ENCODE assay signal across 11 cellular contexts in genomic region chr6:42406296-42407280, GRCh38. TPM values are rescaled to one million over a fixed set of nuclear protein-coding genes. Genes with fewer than 3 reads are reported as not detected.
DNase-seq lines count a peak whose midpoint lies in the region; ATAC-seq, FAIRE-seq and TF ChIP-seq lines count a peak whose summit lies in the region.
"Had no signal": no experiment of that assay in that cellular context is flagged by ENCODE, and none has a peak within 500 bp of the region (broad histone marks: within the 10 kb centered on the region; RNA-seq: fewer than 3 reads in every experiment).

No MANE protein-coding gene starts in this region.

- intact Hi-C loops in K562 (cut with micrococcal nuclease), result no loop called here
- intact Hi-C loops in dorsolateral prefrontal cortex (cut with DNase I), result no loop called here

- H3K4me3 Mint-ChIP-seq in mesothelial cell of epicardium, result no peak overlapping the region
- H3K4me3 Mint-ChIP-seq: activated B cell treated with CpG ODN at 0.5 μM for 24 hours had no signal

- ATAC-seq in K562, result no peak
- no peak for ATAC-seq in HG03565 (IDR thresholded peaks at IDR 0.05; ENCODE audit: unreplicated experiment)

- no peak for TF ChIP-seq EP300 in K562 (IDR thresholded peaks at IDR 0.05; ENCODE audit: low read length)

- no peaks in the 10 kb centered on the region for H4K20me1 ChIP-seq in K562 (replicated peaks; ENCODE audit: control insufficient read depth, insufficient read depth, low read length)

- H3K36me3 Mint-ChIP-seq in mesothelial cell of epicardium, result no peaks in the 10 kb centered on the region

- H3K79me2 ChIP-seq in K562 (ENCODE audit: control insufficient read depth, insufficient read depth, low read length), result no peaks in the 10 kb centered on the region

- no peaks in the 10 kb centered on the region for H3K9me3 Mint-ChIP-seq in mesothelial cell of epicardium
- H3K9me3 Mint-ChIP-seq: activated B cell treated with CpG ODN at 0.5 μM for 24 hours had no signal

- DNase-seq in DMS153 (lab: John Stamatoyannopoulos, UW) (peak; percentile 47), DMS153 treated with DMSO at 0.1 percent for 48 hours (lab: John Stamatoyannopoulos, UW; ENCODE audit: unreplicated experiment) (no peak), K562 (ENCODE audit: extremely low read depth in 1 of 4, low spot score in 3 of 4) (no peak), mesothelial cell of epicardium (ENCODE audit: low spot score in 2 of 2, unreplicated experiment in 2 of 2) (no peak), dorsolateral prefrontal cortex (no peak), H7 (no peak)
- DNase-seq: activated B cell treated with CpG ODN at 0.5 μM for 24 hours had no signal

- CTCF ChIA-PET in HEK293 (lab: Yijun Ruan, JAX), result interaction anchor here (0.6 to 1.5 kb wide), 2 partner anchors 141 to 1003 kb away, joined by 4 to 9 read pairs; no protein-coding TSS in a partner anchor
- CTCF ChIA-PET in K562 (lab: Yijun Ruan, JAX; ENCODE audit: low intra/inter-chr PET ratio), result no interaction called here

- POLR2A ChIA-PET in HEK293 (lab: Yijun Ruan, JAX), result interaction anchor here (1.0 kb wide), 1 partner anchor 24 kb away, joined by 4 read pairs; no protein-coding TSS in a partner anchor
- POLR2A ChIA-PET in K562 (lab: Yijun Ruan, JAX), result interaction anchor here (0.5 to 1.5 kb wide), 4 partner anchors 10 to 34 kb away, joined by 3 read pairs; no protein-coding TSS in a partner anchor

- 43% methylated on average over 6 of the region's 6 CpGs for WGBS in K562 (ENCODE audit: insufficient coverage, low coverage, missing lambda C conversion rate)

- H3K27me3 Mint-ChIP-seq in mesothelial cell of epicardium (ENCODE audit: low read depth), result no peaks in the 10 kb centered on the region
- H3K27me3 Mint-ChIP-seq: activated B cell treated with CpG ODN at 0.5 μM for 24 hours had no signal

- H3K36me3 ChIP-seq in HEK293 (ENCODE audit: control insufficient read depth in 2 of 2, insufficient read depth in 1 of 2, low read length in 2 of 2), result no peaks in the 10 kb centered on the region
- no peaks in the 10 kb centered on the region for H3K36me3 ChIP-seq in K562 (ENCODE audit: control insufficient read depth, insufficient read depth, low read length)
- no peaks in the 10 kb centered on the region for H3K36me3 ChIP-seq in H7 (replicated peaks; ENCODE audit: control insufficient read depth, insufficient read depth, low read length)
- H3K36me3 ChIP-seq: thoracic aorta had no signal

- peak overlapping the region; percentile 47 for H3K4me2 ChIP-seq in K562 (ENCODE audit: insufficient read depth, low read length)

- H3K27ac ChIP-seq in HEK293 (ENCODE audit: extremely low read depth, low read depth, low read length) (no peak overlapping the region), K562 (ENCODE audit: extremely low read depth, low read depth, low read length) (no peak overlapping the region), dorsolateral prefrontal cortex (no peak overlapping the region)
- H3K27ac ChIP-seq: 22Rv1, thoracic aorta had no signal

- peaks cover 0 to 12% of the 10 kb centered on the region in 2 experiments; a peak in 2 of 5 replicates for H3K27me3 ChIP-seq in K562 (ENCODE audit: control insufficient read depth in 2 of 2, insufficient read depth in 2 of 2, low read length in 2 of 2)
- no peaks in the 10 kb centered on the region for H3K27me3 ChIP-seq in dorsolateral prefrontal cortex
- H3K27me3 ChIP-seq in H7 (ENCODE audit: control insufficient read depth, insufficient read depth, low read length), result no peaks in the 10 kb centered on the region

- TF ChIP-seq CTCF in HEK293 (tag by site-specific recombination; IDR thresholded peaks at IDR 0.05) (no peak), K562 (IDR thresholded peaks at IDR 0.05 in 2 of 3, conservative IDR thresholded peaks at IDR 0.05 in 1 of 3; ENCODE audit: insufficient read depth in 2 of 3, low read depth in 1 of 3, low read length in 3 of 3) (no peak), mesothelial cell of epicardium (IDR thresholded peaks at IDR 0.05; ENCODE audit: unreplicated experiment) (no peak), dorsolateral prefrontal cortex (IDR thresholded peaks at IDR 0.05 in 54 of 56, conservative IDR thresholded peaks at IDR 0.05 in 2 of 56; ENCODE audit: low read depth in 1 of 56, partially characterized antibody in 56 of 56) (no peak)

- in situ Hi-C loops in K562 (cut with MboI), result no loop called here

- no peaks in the 10 kb centered on the region for H3K9me1 ChIP-seq in K562 (ENCODE audit: control insufficient read depth, insufficient read depth, low read length)

- no TSS peak for BruUV-seq in K562 (replicated peaks; lab: Mats Ljungman, UMichigan)

- H3K4me1 ChIP-seq in HEK293 (ENCODE audit: control insufficient read depth, insufficient read depth, low read length), result peaks cover 6% of the 10 kb centered on the region; the same call in 1 of the 2 replicates
- H3K4me1 ChIP-seq in K562 (replicated peaks in 1 of 2; ENCODE audit: control insufficient read depth in 2 of 2, insufficient read depth in 2 of 2, low read length in 2 of 2), result peaks cover 6 to 29% of the 10 kb centered on the region in 2 experiments; a peak in 4 of 5 replicates

- H2AFZ ChIP-seq in K562 (ENCODE audit: low read depth, low read length), result peak overlapping the region; percentile 56

- H3K9ac ChIP-seq in K562 (ENCODE audit: insufficient read depth in 1 of 2, low read depth in 2 of 2, low read length in 2 of 2), result no peak overlapping the region; a peak in 1 of 4 replicates

- no peak for FAIRE-seq in K562 (lab: Jason Lieb, UNC)

- TF ChIP-seq RAD21 in K562 (CRISPR knock-in tag; conservative IDR thresholded peaks at IDR 0.05 in 1 of 2, IDR thresholded peaks at IDR 0.05 in 1 of 2), result no peak

- H3K4me3 ChIP-seq in HEK293 (ENCODE audit: low read depth, low read length) (no peak overlapping the region), K562 (no peak overlapping the region), dorsolateral prefrontal cortex (no peak overlapping the region), H7 (ENCODE audit: insufficient read depth, low read depth, low read length) (no peak overlapping the region)
- H3K4me3 ChIP-seq: thoracic aorta had no signal

- peak overlapping the region; percentile 68 for H3K27ac Mint-ChIP-seq in mesothelial cell of epicardium
- H3K27ac Mint-ChIP-seq: activated B cell treated with CpG ODN at 0.5 μM for 24 hours had no signal

- TF ChIP-seq POLR2A in K562 (conservative IDR thresholded peaks at IDR 0.05), result no peak

- H3K4me1 Mint-ChIP-seq in mesothelial cell of epicardium, result peaks cover 38% of the 10 kb centered on the region

- H3K9me3 ChIP-seq in HEK293 (ENCODE audit: control insufficient read depth, insufficient read depth, low read depth, low read length) (no peaks in the 10 kb centered on the region), K562 (replicated peaks; ENCODE audit: control insufficient read depth, insufficient read depth, low read depth, low read length) (no peaks in the 10 kb centered on the region)
- H3K9me3 ChIP-seq: thoracic aorta had no signal

TF ChIP-seq in HEK293, 187 proteins besides CTCF, POLR2A, EP300 and RAD21:
- TF ChIP-seq ZNF548 (tag by site-specific recombination; IDR thresholded peaks at IDR 0.05) (no peak), MZF1 (tag by site-specific recombination; IDR thresholded peaks at IDR 0.05; ENCODE audit: borderline replicate concordance) (0 out of 2 replicates have a peak, but pooled peaks have one; percentile 48)
TF ChIP-seq in HEK293: peak in this region for 1.

TF ChIP-seq in K562, 482 proteins besides CTCF, POLR2A, EP300 and RAD21:
- TF ChIP-seq ATF2 (CRISPR knock-in tag; IDR thresholded peaks at IDR 0.05) (no peak), NFIC (IDR thresholded peaks at IDR 0.05) (peak; percentile 44; the same call in 1 of the 2 replicates)
TF ChIP-seq in K562: peak in this region for 1.

RNA-seq across cellular contexts. Expression of gene TRERF1, which starts 45.1 kb away (rescaled TPM):
- total RNA-seq in K562 (2011; cell fraction: chromatin; rRNA removed; ENCODE audit: low replicate concordance), result 0.28 TPM in 1 of 2 replicates, not detected in the other
- under 0.01 and 0.17 TPM in 2 replicates for total RNA-seq in K562 (2011; cell fraction: nucleolus; rRNA removed)
- 0.07 and 0.15 TPM in 2 replicates for total RNA-seq in K562 (2011; cell fraction: nucleoplasm; rRNA removed)
- total RNA-seq in K562 (2014; rRNA removed) (0.04 TPM in 1 of 2 replicates, not detected in the other), K562 (2014; rRNA removed; fragmentation: Illumina TruSeq; extraction: Trizol) (0.04 TPM in 1 of 2 replicates, not detected in the other), K562 (2015; rRNA removed; fragmentation: Illumina TruSeq; extraction: Trizol) (0.04 and 0.07 TPM in 2 replicates), K562 (2021) (0.16 and 0.20 TPM in 2 replicates), mesothelial cell of epicardium (18.6 to 20.3 TPM (median 19.8 TPM) in 3 replicates), dorsolateral prefrontal cortex (10 to 100 TPM in 105 of 120 experiments, 1 to 10 TPM in 15; 4.2 to 21.8 (median 13.7) TPM)
- polyA plus RNA-seq in K562 (2011; rRNA removed) (0.07 and 0.24 TPM in 2 replicates), K562 (2014; fragmentation: Illumina TruSeq; extraction: Trizol) (0.07 and 0.10 TPM in 2 replicates), K562 (2014; fragmentation: Nextera tagmentation; extraction: Ambion mirVana) (not detected), K562 (2014; rRNA removed) (0.04 and 0.07 TPM in 2 replicates)
- 0.13 and 0.21 TPM in 2 replicates for polyA plus RNA-seq in K562 (2011; cell fraction: cytosol; rRNA removed)
- polyA plus RNA-seq in K562 (2011; cell fraction: nucleus; rRNA removed), result 0.28 and 0.44 TPM in 2 replicates
- polyA plus RNA-seq in K562 (2012), result 0.09 and 0.60 TPM in 2 replicates
- 0.07 and 0.18 TPM in 2 replicates for polyA minus RNA-seq in K562 (2011; rRNA and poly(A)+ RNA removed)
- 0.29 and 0.64 TPM in 2 replicates for polyA minus RNA-seq in K562 (2011; cell fraction: cytosol; rRNA and poly(A)+ RNA removed)
- under 0.01 and 0.44 TPM in 2 replicates for polyA minus RNA-seq in K562 (2011; cell fraction: nucleus; rRNA and poly(A)+ RNA removed)
- 9.7 and 13.8 TPM in 2 replicates for total RNA-seq in H7 (2014; rRNA removed; shearing (Covaris generic))
